Comparison of ENCODE assay signal across 15 cellular contexts in genomic region chr1:62735491-62736171, GRCh38. TPM values are rescaled to one million over a fixed set of nuclear protein-coding genes. Genes with fewer than 3 reads are reported as not detected.
DNase-seq lines count a peak whose midpoint lies in the region; ATAC-seq and TF ChIP-seq lines count a peak whose summit lies in the region.
"Had no signal": no experiment of that assay in that cellular context is flagged by ENCODE, and none has a peak within 500 bp of the region (broad histone marks: within the 10 kb centered on the region; RNA-seq: fewer than 3 reads in every experiment).

No MANE protein-coding gene starts in this region.

- DNase-seq in Right ventricle myocardium superior: no peak
- no peak for DNase-seq in right atrium auricular region (ENCODE audit: low spot score)
- DNase-seq in astrocyte of the spinal cord (ENCODE audit: low read depth, low spot score): peak; percentile 52
- no peak for DNase-seq in left ventricle myocardium superior
- no peak for DNase-seq in anterior cingulate cortex (lab: John Stamatoyannopoulos, UW)
- DNase-seq in central memory CD4-positive, alpha-beta T cell: no peak
- no peak for DNase-seq in NCI-H345 (lab: John Stamatoyannopoulos, UW)
- no peak for DNase-seq in activated naive CD4-positive, alpha-beta T cell treated with Interleukin-2 at 50 U/mL for 16 hours
- DNase-seq: activated naive CD8-positive, alpha-beta T cell treated with anti-CD3 and anti-CD28 coated beads for 36 hours; DMS153; NCI-H2081; right cardiac atrium; tibial artery had no signal

- no peaks in the 10 kb centered on the region for H3K36me3 ChIP-seq in right atrium auricular region
- H3K36me3 ChIP-seq: HAP-1, tibial artery had no signal

- H3K4me3 ChIP-seq in right atrium auricular region (no peak overlapping the region), astrocyte of the spinal cord (ENCODE audit: low read depth, low read length) (no peak overlapping the region)
- H3K4me3 ChIP-seq: HAP-1, tibial artery had no signal

- H3K4me1 ChIP-seq in right atrium auricular region: peaks cover 0 to 16% of the 10 kb centered on the region in 2 donors

- in situ Hi-C loops in astrocyte of the spinal cord (cut with HindIII; ENCODE audit: low sequenced_read_pairs): no loop called here

- no peaks in the 10 kb centered on the region for H3K9me3 ChIP-seq in right atrium auricular region
- H3K9me3 ChIP-seq: HAP-1, tibial artery had no signal

- ATAC-seq in Right ventricle myocardium superior (ENCODE audit: poor library complexity) (peak; percentile 66), left ventricle myocardium superior (peak; percentile 78)

- intact Hi-C loops in Right ventricle myocardium superior (cut with DNase I): no loop called here
- intact Hi-C loops in left ventricle myocardium superior (cut with micrococcal nuclease): no loop called here

- TF ChIP-seq CTCF in right atrium auricular region (IDR thresholded peaks at IDR 0.05) (no peak), astrocyte of the spinal cord (IDR thresholded peaks at IDR 0.05; ENCODE audit: low read depth, low read length) (no peak)

- no peak overlapping the region for H3K27ac ChIP-seq in right atrium auricular region
- H3K27ac ChIP-seq: KMS-11, tibial artery had no signal

- H3K27me3 ChIP-seq in right atrium auricular region: no peaks in the 10 kb centered on the region
- H3K27me3 ChIP-seq: tibial artery had no signal

RNA-seq across cellular contexts. Expression of gene DOCK7, which starts 47.4 kb away (rescaled TPM):
- total RNA-seq in Right ventricle myocardium superior (7.7 TPM), right atrium auricular region (10 to 100 TPM in 1 of 2 donors, 1 to 10 TPM in 1; 9.8 to 11.9 TPM), left ventricle myocardium superior (9.4 TPM)

RNA-seq across cellular contexts. Expression of gene ATG4C, which starts 48.3 kb away (rescaled TPM):
- 11.5 TPM for total RNA-seq in Right ventricle myocardium superior
- total RNA-seq in right atrium auricular region: 1 to 10 TPM; 6.5 to 9.4 TPM
- total RNA-seq in left ventricle myocardium superior: 9.1 TPM
